1 cellular context compared by ENCODE assay signal in the genomic region with DNA sequence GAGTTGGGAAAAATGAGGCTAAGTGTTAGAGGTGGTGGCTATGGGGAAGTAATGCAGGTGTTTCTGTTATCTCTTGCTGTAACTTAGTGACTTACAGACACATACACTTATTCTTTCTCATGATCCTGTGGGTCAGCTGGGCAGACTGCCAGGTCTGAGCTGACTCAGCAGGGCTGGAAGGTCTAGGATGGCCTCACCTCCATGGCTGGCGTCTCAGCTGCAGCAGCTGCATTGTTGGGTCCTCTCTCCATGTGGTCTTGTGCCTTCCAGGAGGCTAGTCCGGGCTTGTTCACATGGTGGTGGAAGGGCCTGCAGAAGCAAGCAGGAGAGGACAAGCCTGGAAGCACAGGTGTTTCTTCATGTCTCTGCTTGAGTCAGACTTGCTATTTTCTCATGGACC.
TF ChIP-seq lines count a peak whose summit lies in the region.

No MANE protein-coding gene starts in this region.

TF ChIP-seq in WTC11, 78 proteins besides CTCF, POLR2A, EP300 and RAD21 (continued from another document):
- no peak for TF ChIP-seq NFATC4 (CRISPR knock-in tag; IDR thresholded peaks at IDR 0.05)
- no peak for TF ChIP-seq MYBL2 (CRISPR knock-in tag; IDR thresholded peaks at IDR 0.05)
- no peak for TF ChIP-seq ATF1 (CRISPR knock-in tag; IDR thresholded peaks at IDR 0.05)
- TF ChIP-seq, protein P1, sequence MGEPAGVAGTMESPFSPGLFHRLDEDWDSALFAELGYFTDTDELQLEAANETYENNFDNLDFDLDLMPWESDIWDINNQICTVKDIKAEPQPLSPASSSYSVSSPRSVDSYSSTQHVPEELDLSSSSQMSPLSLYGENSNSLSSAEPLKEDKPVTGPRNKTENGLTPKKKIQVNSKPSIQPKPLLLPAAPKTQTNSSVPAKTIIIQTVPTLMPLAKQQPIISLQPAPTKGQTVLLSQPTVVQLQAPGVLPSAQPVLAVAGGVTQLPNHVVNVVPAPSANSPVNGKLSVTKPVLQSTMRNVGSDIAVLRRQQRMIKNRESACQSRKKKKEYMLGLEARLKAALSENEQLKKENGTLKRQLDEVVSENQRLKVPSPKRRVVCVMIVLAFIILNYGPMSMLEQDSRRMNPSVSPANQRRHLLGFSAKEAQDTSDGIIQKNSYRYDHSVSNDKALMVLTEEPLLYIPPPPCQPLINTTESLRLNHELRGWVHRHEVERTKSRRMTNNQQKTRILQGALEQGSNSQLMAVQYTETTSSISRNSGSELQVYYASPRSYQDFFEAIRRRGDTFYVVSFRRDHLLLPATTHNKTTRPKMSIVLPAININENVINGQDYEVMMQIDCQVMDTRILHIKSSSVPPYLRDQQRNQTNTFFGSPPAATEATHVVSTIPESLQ (CRISPR knock-in tag; IDR thresholded peaks at IDR 0.05), result no peak
- TF ChIP-seq, protein P2, sequence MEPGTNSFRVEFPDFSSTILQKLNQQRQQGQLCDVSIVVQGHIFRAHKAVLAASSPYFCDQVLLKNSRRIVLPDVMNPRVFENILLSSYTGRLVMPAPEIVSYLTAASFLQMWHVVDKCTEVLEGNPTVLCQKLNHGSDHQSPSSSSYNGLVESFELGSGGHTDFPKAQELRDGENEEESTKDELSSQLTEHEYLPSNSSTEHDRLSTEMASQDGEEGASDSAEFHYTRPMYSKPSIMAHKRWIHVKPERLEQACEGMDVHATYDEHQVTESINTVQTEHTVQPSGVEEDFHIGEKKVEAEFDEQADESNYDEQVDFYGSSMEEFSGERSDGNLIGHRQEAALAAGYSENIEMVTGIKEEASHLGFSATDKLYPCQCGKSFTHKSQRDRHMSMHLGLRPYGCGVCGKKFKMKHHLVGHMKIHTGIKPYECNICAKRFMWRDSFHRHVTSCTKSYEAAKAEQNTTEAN (CRISPR knock-in tag; IDR thresholded peaks at IDR 0.05), result no peak
- TF ChIP-seq, protein P3, sequence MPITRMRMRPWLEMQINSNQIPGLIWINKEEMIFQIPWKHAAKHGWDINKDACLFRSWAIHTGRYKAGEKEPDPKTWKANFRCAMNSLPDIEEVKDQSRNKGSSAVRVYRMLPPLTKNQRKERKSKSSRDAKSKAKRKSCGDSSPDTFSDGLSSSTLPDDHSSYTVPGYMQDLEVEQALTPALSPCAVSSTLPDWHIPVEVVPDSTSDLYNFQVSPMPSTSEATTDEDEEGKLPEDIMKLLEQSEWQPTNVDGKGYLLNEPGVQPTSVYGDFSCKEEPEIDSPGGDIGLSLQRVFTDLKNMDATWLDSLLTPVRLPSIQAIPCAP (CRISPR knock-in tag; IDR thresholded peaks at IDR 0.05), result no peak
- TF ChIP-seq, protein P4, sequence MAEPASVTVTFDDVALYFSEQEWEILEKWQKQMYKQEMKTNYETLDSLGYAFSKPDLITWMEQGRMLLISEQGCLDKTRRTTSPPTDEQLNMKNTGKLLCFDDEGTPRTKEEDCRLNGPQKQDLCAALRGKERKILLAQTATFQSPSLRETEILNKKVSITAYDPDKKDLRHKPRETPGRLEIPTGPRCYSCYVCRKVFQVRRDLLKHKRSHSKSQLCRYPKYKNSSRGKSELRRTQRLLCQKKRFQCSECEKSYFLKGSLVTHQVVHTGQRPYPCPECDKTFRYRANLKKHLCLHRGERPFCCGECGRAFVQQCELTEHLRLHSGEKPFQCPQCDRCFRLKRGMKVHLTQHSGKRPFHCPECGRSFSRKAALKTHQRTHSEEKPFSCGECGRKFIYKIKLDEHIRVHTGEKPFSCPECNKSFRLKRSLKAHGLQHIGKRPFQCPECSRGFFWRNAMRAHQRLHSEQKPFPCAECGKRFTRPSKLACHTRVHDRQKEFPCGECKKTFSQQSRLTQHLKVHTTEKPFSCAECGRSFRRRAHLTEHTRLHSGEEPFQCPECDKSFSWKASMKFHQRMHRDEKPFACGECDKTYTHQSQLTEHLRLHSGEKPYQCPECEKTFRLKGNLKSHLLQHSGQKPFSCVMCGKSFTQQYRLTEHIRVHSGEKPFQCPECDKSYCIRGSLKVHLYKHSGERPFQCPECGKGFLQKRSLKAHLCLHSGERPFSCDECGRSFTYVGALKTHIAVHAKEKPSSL (CRISPR knock-in tag; conservative IDR thresholded peaks at IDR 0.05), result no peak
- TF ChIP-seq, protein P5, sequence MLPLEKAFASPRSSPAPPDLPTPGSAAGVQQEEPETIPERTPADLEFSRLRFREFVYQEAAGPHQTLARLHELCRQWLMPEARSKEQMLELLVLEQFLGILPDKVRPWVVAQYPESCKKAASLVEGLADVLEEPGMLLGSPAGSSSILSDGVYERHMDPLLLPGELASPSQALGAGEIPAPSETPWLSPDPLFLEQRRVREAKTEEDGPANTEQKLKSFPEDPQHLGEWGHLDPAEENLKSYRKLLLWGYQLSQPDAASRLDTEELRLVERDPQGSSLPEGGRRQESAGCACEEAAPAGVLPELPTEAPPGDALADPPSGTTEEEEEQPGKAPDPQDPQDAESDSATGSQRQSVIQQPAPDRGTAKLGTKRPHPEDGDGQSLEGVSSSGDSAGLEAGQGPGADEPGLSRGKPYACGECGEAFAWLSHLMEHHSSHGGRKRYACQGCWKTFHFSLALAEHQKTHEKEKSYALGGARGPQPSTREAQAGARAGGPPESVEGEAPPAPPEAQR (CRISPR knock-in tag; IDR thresholded peaks at IDR 0.05), result no peak
- no peak for TF ChIP-seq ZNF396 (CRISPR knock-in tag; IDR thresholded peaks at IDR 0.05; ENCODE audit: borderline replicate concordance)
- TF ChIP-seq, protein P6, sequence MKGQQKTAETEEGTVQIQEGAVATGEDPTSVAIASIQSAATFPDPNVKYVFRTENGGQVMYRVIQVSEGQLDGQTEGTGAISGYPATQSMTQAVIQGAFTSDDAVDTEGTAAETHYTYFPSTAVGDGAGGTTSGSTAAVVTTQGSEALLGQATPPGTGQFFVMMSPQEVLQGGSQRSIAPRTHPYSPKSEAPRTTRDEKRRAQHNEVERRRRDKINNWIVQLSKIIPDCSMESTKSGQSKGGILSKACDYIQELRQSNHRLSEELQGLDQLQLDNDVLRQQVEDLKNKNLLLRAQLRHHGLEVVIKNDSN (CRISPR knock-in tag; IDR thresholded peaks at IDR 0.05), result no peak
- TF ChIP-seq GABPB1 (CRISPR knock-in tag; IDR thresholded peaks at IDR 0.05), result no peak
